ENCODE assay signal across 8 cellular contexts in genomic region chr7:36358589-36358988, GRCh38.
"Had no signal": no experiment of that assay in that cellular context is flagged by ENCODE, and none has a peak within 500 bp of the region (broad histone marks: within the 10 kb centered on the region; RNA-seq: fewer than 3 reads in every experiment).

No MANE protein-coding gene starts in this region.

- H3K9ac ChIP-seq: KMS-11 had no signal

- H3K4me3 ChIP-seq: GM23338, HAP-1 had no signal

- H3K36me3 ChIP-seq: HAP-1 had no signal

- H3K27ac ChIP-seq: KMS-11 had no signal

- H3K9me3 Mint-ChIP-seq: GM23338 had no signal

- H3K4me3 Mint-ChIP-seq: GM23338 had no signal

- H3K27ac Mint-ChIP-seq: GM23338 had no signal

- DNase-seq: H7, IMR-90, KBM-7 had no signal

- H3K4me2 ChIP-seq: GM23338, KMS-11 had no signal

- H3K9me3 ChIP-seq: HAP-1 had no signal

- FAIRE-seq: H1, HTR-8/SVneo had no signal

- H2AFZ ChIP-seq: GM23338 had no signal
